ENCODE assay signal across 2 cellular contexts in the genomic region with DNA sequence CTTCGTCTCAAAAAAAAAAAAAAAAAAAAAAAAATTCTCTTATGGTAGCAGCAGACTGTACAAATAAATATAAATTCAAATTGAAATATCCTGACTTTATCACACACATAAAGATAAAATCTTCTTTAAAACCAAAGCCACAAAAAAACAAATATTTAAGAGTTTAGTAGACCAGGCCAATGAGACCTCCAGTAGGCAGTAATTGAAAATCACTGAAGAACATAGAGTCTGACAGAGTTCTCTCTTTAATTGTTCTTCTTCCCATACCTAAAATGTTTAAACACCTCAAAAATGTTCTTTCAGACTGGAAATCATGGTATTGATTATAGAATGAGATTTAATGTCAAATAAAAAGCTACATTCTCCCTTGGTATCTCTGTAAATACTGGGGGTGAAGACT.
TF ChIP-seq lines count a peak whose summit lies in the region.

No MANE protein-coding gene starts in this region.

TF ChIP-seq in SK-N-SH, 30 proteins besides CTCF, POLR2A, EP300 and RAD21:
- TF ChIP-seq MXI1 (IDR thresholded peaks at IDR 0.05; ENCODE audit: low read depth, low read length) = no peak
- no peak for TF ChIP-seq FOXM1 (IDR thresholded peaks at IDR 0.05; ENCODE audit: low read depth)
- no peak for TF ChIP-seq NFIC (IDR thresholded peaks at IDR 0.05; ENCODE audit: borderline replicate concordance)
- TF ChIP-seq SMC3 (IDR thresholded peaks at IDR 0.05; ENCODE audit: low read depth, low read length) = no peak
- no peak for TF ChIP-seq TEAD4 (IDR thresholded peaks at IDR 0.05; ENCODE audit: borderline replicate concordance, insufficient read depth)
- TF ChIP-seq, protein P1, sequence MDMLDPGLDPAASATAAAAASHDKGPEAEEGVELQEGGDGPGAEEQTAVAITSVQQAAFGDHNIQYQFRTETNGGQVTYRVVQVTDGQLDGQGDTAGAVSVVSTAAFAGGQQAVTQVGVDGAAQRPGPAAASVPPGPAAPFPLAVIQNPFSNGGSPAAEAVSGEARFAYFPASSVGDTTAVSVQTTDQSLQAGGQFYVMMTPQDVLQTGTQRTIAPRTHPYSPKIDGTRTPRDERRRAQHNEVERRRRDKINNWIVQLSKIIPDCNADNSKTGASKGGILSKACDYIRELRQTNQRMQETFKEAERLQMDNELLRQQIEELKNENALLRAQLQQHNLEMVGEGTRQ (IDR thresholded peaks at IDR 0.05; ENCODE audit: borderline replicate concordance, low read depth, low read length) = no peak
- TF ChIP-seq CHD2 (IDR thresholded peaks at IDR 0.05; ENCODE audit: low read length, partially characterized antibody) = no peak
- TF ChIP-seq, protein P2, sequence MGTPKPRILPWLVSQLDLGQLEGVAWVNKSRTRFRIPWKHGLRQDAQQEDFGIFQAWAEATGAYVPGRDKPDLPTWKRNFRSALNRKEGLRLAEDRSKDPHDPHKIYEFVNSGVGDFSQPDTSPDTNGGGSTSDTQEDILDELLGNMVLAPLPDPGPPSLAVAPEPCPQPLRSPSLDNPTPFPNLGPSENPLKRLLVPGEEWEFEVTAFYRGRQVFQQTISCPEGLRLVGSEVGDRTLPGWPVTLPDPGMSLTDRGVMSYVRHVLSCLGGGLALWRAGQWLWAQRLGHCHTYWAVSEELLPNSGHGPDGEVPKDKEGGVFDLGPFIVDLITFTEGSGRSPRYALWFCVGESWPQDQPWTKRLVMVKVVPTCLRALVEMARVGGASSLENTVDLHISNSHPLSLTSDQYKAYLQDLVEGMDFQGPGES (IDR thresholded peaks at IDR 0.05; ENCODE audit: low read depth, low read length) = no peak
- TF ChIP-seq RXRA (IDR thresholded peaks at IDR 0.05; ENCODE audit: borderline replicate concordance, low read depth) = no peak

TF ChIP-seq in SK-N-SH treated with all-trans-retinoic acid at 6 μM for 48 hours, 23 proteins besides CTCF, POLR2A, EP300 and RAD21:
- TF ChIP-seq, protein P3, sequence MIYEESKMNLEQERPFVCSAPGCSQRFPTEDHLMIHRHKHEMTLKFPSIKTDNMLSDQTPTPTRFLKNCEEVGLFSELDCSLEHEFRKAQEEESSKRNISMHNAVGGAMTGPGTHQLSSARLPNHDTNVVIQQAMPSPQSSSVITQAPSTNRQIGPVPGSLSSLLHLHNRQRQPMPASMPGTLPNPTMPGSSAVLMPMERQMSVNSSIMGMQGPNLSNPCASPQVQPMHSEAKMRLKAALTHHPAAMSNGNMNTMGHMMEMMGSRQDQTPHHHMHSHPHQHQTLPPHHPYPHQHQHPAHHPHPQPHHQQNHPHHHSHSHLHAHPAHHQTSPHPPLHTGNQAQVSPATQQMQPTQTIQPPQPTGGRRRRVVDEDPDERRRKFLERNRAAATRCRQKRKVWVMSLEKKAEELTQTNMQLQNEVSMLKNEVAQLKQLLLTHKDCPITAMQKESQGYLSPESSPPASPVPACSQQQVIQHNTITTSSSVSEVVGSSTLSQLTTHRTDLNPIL (CRISPR knock-in tag; IDR thresholded peaks at IDR 0.05; ENCODE audit: low read depth) = no peak
- TF ChIP-seq, protein P4, sequence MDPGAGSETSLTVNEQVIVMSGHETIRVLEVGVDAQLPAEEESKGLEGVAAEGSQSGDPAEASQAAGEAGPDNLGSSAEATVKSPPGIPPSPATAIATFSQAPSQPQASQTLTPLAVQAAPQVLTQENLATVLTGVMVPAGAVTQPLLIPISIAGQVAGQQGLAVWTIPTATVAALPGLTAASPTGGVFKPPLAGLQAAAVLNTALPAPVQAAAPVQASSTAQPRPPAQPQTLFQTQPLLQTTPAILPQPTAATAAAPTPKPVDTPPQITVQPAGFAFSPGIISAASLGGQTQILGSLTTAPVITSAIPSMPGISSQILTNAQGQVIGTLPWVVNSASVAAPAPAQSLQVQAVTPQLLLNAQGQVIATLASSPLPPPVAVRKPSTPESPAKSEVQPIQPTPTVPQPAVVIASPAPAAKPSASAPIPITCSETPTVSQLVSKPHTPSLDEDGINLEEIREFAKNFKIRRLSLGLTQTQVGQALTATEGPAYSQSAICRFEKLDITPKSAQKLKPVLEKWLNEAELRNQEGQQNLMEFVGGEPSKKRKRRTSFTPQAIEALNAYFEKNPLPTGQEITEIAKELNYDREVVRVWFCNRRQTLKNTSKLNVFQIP (CRISPR knock-in tag; IDR thresholded peaks at IDR 0.05; ENCODE audit: borderline replicate concordance, low read depth) = no peak
- TF ChIP-seq OSR1 (CRISPR knock-in tag; IDR thresholded peaks at IDR 0.05) (no peak), BACH2 (CRISPR knock-in tag; IDR thresholded peaks at IDR 0.05; ENCODE audit: borderline replicate concordance) (no peak), ZC3H10 (CRISPR knock-in tag; IDR thresholded peaks at IDR 0.05) (no peak), RARB (CRISPR knock-in tag; IDR thresholded peaks at IDR 0.05) (no peak), TCF4 (CRISPR knock-in tag; IDR thresholded peaks at IDR 0.05; ENCODE audit: borderline replicate concordance) (no peak), ZFP3 (CRISPR knock-in tag; IDR thresholded peaks at IDR 0.05) (no peak), ZFP30 (CRISPR knock-in tag; IDR thresholded peaks at IDR 0.05) (no peak)
- TF ChIP-seq, protein P5, sequence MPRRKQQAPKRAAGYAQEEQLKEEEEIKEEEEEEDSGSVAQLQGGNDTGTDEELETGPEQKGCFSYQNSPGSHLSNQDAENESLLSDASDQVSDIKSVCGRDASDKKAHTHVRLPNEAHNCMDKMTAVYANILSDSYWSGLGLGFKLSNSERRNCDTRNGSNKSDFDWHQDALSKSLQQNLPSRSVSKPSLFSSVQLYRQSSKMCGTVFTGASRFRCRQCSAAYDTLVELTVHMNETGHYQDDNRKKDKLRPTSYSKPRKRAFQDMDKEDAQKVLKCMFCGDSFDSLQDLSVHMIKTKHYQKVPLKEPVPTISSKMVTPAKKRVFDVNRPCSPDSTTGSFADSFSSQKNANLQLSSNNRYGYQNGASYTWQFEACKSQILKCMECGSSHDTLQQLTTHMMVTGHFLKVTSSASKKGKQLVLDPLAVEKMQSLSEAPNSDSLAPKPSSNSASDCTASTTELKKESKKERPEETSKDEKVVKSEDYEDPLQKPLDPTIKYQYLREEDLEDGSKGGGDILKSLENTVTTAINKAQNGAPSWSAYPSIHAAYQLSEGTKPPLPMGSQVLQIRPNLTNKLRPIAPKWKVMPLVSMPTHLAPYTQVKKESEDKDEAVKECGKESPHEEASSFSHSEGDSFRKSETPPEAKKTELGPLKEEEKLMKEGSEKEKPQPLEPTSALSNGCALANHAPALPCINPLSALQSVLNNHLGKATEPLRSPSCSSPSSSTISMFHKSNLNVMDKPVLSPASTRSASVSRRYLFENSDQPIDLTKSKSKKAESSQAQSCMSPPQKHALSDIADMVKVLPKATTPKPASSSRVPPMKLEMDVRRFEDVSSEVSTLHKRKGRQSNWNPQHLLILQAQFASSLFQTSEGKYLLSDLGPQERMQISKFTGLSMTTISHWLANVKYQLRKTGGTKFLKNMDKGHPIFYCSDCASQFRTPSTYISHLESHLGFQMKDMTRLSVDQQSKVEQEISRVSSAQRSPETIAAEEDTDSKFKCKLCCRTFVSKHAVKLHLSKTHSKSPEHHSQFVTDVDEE (CRISPR knock-in tag; IDR thresholded peaks at IDR 0.05) = no peak
